1 cellular context compared by ENCODE assay signal in the genomic region with DNA sequence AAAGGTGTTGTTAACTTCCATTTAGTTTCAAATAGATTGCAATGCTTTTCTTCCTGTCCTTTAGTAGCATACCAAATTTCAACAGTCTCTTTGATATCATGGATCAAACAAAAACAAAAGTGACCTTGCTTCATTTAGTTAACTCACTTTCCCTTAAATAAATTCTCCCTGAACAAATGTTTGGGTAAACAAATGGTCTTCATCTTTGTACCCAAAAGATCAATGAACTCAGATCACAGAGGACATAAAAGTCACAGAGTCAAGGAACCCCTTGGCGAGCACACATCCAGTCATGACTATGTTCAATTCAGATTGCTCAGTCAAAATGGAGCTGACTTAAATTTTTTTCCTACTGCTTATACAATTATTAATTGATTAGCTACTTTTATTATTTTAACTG.
A peak's percentile ranks its signal among the peaks of the same experiment; 100 is the strongest.
TF ChIP-seq lines count a peak whose summit lies in the region.

No MANE protein-coding gene starts in this region.

TF ChIP-seq in HepG2, 621 proteins besides CTCF, POLR2A, EP300 and RAD21 (continued from another document and continues in another):
- TF ChIP-seq, protein P1, sequence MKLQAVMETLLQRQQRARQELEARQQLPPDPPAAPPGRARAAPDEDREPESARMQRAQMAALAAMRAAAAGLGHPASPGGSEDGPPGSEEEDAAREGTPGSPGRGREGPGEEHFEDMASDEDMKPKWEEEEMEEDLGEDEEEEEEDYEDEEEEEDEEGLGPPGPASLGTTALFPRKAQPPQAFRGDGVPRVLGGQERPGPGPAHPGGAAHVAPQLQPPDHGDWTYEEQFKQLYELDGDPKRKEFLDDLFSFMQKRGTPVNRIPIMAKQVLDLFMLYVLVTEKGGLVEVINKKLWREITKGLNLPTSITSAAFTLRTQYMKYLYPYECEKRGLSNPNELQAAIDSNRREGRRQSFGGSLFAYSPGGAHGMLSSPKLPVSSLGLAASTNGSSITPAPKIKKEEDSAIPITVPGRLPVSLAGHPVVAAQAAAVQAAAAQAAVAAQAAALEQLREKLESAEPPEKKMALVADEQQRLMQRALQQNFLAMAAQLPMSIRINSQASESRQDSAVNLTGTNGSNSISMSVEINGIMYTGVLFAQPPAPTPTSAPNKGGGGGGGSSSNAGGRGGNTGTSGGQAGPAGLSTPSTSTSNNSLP (IDR thresholded peaks at IDR 0.05; ENCODE audit: low read depth, low read length): peak; percentile 94
- TF ChIP-seq ARNT (IDR thresholded peaks at IDR 0.05) (no peak), ZNF234 (CRISPR knock-in tag; conservative IDR thresholded peaks at IDR 0.05) (no peak), BCL6 (CRISPR knock-in tag; IDR thresholded peaks at IDR 0.05) (0 out of 2 replicates have a peak, but pooled peaks have one; percentile 48), PITX1 (CRISPR knock-in tag; IDR thresholded peaks at IDR 0.05) (peak; percentile 57), FOXJ3 (CRISPR knock-in tag; IDR thresholded peaks at IDR 0.05; ENCODE audit: borderline replicate concordance) (peak; percentile 87; the same call in 1 of the 2 replicates), ETV5 (CRISPR knock-in tag; IDR thresholded peaks at IDR 0.05; ENCODE audit: borderline replicate concordance) (no peak; the same call in 1 of the 2 replicates), ZNF839 (CRISPR knock-in tag; IDR thresholded peaks at IDR 0.05; ENCODE audit: borderline replicate concordance) (no peak), ZMYM3 (CRISPR knock-in tag; IDR thresholded peaks at IDR 0.05) (no peak), PAXIP1 (CRISPR knock-in tag; conservative IDR thresholded peaks at IDR 0.05) (peak; percentile 95), ZNF441 (CRISPR knock-in tag; IDR thresholded peaks at IDR 0.05; ENCODE audit: borderline replicate concordance) (no peak), FIP1L1 (IDR thresholded peaks at IDR 0.05; ENCODE audit: borderline replicate concordance, insufficient read depth, low read depth, low read length) (no peak), HNRNPUL1 (IDR thresholded peaks at IDR 0.05; ENCODE audit: low read depth, low read length) (no peak), NR2F1 (CRISPR knock-in tag; IDR thresholded peaks at IDR 0.05) (peak in 1 of 2 experiments; percentile 62; a peak in 2 of 4 replicates), HMG20A (CRISPR knock-in tag; IDR thresholded peaks at IDR 0.05; ENCODE audit: borderline replicate concordance) (peak; percentile 77; the same call in 1 of the 2 replicates), FOXO1 (CRISPR knock-in tag; IDR thresholded peaks at IDR 0.05) (peak; percentile 72; the same call in 1 of the 2 replicates), THAP11 (CRISPR knock-in tag; IDR thresholded peaks at IDR 0.05) (peak; percentile 41; the same call in 1 of the 2 replicates), SOX6 (IDR thresholded peaks at IDR 0.05) (no peak), SOX6 (CRISPR knock-in tag; IDR thresholded peaks at IDR 0.05) (peak; percentile 84), FOSL1 (CRISPR knock-in tag; IDR thresholded peaks at IDR 0.05; ENCODE audit: borderline replicate concordance) (no peak), BRCA1 (CRISPR knock-in tag; IDR thresholded peaks at IDR 0.05) (peak; percentile 34; the same call in 1 of the 2 replicates), KAT7 (CRISPR knock-in tag; IDR thresholded peaks at IDR 0.05; ENCODE audit: borderline replicate concordance) (no peak), ZBTB49 (CRISPR knock-in tag; IDR thresholded peaks at IDR 0.05; ENCODE audit: borderline replicate concordance) (no peak), IRX3 (CRISPR knock-in tag; IDR thresholded peaks at IDR 0.05; ENCODE audit: borderline replicate concordance, low read depth) (no peak), CREM (IDR thresholded peaks at IDR 0.05) (peak; percentile 75), CREM (CRISPR knock-in tag; IDR thresholded peaks at IDR 0.05) (no peak), FOXP1 (IDR thresholded peaks at IDR 0.05) (peak; percentile 58; the same call in 1 of the 2 replicates), FOXP1 (CRISPR knock-in tag; IDR thresholded peaks at IDR 0.05) (peak; percentile 84), ESRRA (CRISPR knock-in tag; IDR thresholded peaks at IDR 0.05; ENCODE audit: low read depth) (peak; percentile 59; the same call in 1 of the 2 replicates), GATAD2A (CRISPR knock-in tag; IDR thresholded peaks at IDR 0.05) (peak; percentile 91), TARDBP (CRISPR knock-in tag; IDR thresholded peaks at IDR 0.05) (peak; percentile 48; the same call in 1 of the 2 replicates), KLF12 (CRISPR knock-in tag; IDR thresholded peaks at IDR 0.05; ENCODE audit: borderline replicate concordance) (0 out of 2 replicates have a peak, but pooled peaks have one; percentile 21), TERF1 (CRISPR knock-in tag; IDR thresholded peaks at IDR 0.05) (no peak), RCOR2 (CRISPR knock-in tag; IDR thresholded peaks at IDR 0.05) (no peak), SALL1 (CRISPR knock-in tag; IDR thresholded peaks at IDR 0.05) (peak; percentile 30; the same call in 1 of the 2 replicates), ZNF362 (CRISPR knock-in tag; IDR thresholded peaks at IDR 0.05; ENCODE audit: borderline replicate concordance) (no peak), CREB1 (IDR thresholded peaks at IDR 0.05) (no peak), CREB1 (CRISPR knock-in tag; IDR thresholded peaks at IDR 0.05) (peak; percentile 64), SMC3 (IDR thresholded peaks at IDR 0.05; ENCODE audit: low read length) (no peak), KDM5B (CRISPR knock-in tag; IDR thresholded peaks at IDR 0.05; ENCODE audit: borderline replicate concordance) (no peak), HDAC2 (CRISPR knock-in tag; IDR thresholded peaks at IDR 0.05) (peak; percentile 49), ASH2L (IDR thresholded peaks at IDR 0.05; ENCODE audit: insufficient read length, low read depth, low read length) (peak; percentile 78), ZNF280D (CRISPR knock-in tag; IDR thresholded peaks at IDR 0.05) (no peak), POGZ (CRISPR knock-in tag; IDR thresholded peaks at IDR 0.05) (peak; percentile 79)
- TF ChIP-seq, protein P2, sequence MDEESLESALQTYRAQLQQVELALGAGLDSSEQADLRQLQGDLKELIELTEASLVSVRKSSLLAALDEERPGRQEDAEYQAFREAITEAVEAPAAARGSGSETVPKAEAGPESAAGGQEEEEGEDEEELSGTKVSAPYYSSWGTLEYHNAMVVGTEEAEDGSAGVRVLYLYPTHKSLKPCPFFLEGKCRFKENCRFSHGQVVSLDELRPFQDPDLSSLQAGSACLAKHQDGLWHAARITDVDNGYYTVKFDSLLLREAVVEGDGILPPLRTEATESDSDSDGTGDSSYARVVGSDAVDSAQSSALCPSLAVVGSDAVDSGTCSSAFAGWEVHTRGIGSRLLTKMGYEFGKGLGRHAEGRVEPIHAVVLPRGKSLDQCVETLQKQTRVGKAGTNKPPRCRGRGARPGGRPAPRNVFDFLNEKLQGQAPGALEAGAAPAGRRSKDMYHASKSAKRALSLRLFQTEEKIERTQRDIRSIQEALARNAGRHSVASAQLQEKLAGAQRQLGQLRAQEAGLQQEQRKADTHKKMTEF (CRISPR knock-in tag; IDR thresholded peaks at IDR 0.05): peak; percentile 64
